Comparison of ENCODE assay signal across 9 cellular contexts in genomic region chr17:2982854-2983636, GRCh38.
A peak's percentile ranks its signal among the peaks of the same experiment; 100 is the strongest.
DNase-seq lines count a peak whose midpoint lies in the region; ATAC-seq, FAIRE-seq and TF ChIP-seq lines count a peak whose summit lies in the region.
"Had no signal": no experiment of that assay in that cellular context is flagged by ENCODE, and none has a peak within 500 bp of the region (broad histone marks: within the 10 kb centered on the region; RNA-seq: fewer than 3 reads in every experiment).

No MANE protein-coding gene starts in this region.

- TF ChIP-seq POLR2A in gastroesophageal sphincter (IDR thresholded peaks at IDR 0.05) (no peak), GM12891 (IDR thresholded peaks at IDR 0.05; ENCODE audit: low read depth, low read length) (no peak)

- H3K4me3 ChIP-seq in gastroesophageal sphincter = no peak overlapping the region

- H3K27ac ChIP-seq in RWPE1 (peak overlapping the region; percentile 28; the same call in 1 of the 2 replicates), gastroesophageal sphincter (peak overlapping the region in 3 of 4 donors; percentile 50 to 68 (median 66))

- CTCF ChIA-PET in RWPE1 (lab: Yijun Ruan, JAX) (interaction anchor here (0.6 to 2.4 kb wide), 5 partner anchors 32 to 162 kb away, joined by 3 to 12 read pairs (median 4); no protein-coding TSS in a partner anchor), HEK293T (lab: Yijun Ruan, JAX) (no interaction called here)

- POLR2A ChIA-PET in RWPE1 (lab: Yijun Ruan, JAX; ENCODE audit: low non-redundant PET) (no interaction called here), HEK293T (lab: Yijun Ruan, JAX) (no interaction called here)

- WGBS in gastroesophageal sphincter (ENCODE audit: low coverage in 1 of 2), 2 donors = 39 to 67% methylated on average over 13 to 24 of the region's 27 CpGs

- TF ChIP-seq CTCF in RWPE1 (conservative IDR thresholded peaks at IDR 0.05; ENCODE audit: low read depth) (no peak), gastroesophageal sphincter (IDR thresholded peaks at IDR 0.05) (peak in 3 of 4 experiments; percentile 31 to 51 (median 32))

- H3K36me3 ChIP-seq in gastroesophageal sphincter = peaks cover 0 to 59% of the 10 kb centered on the region in 2 donors

- H3K9me3 ChIP-seq in gastroesophageal sphincter = no peaks in the 10 kb centered on the region

- peaks cover 0 to 21% (median 4%) of the 10 kb centered on the region in 3 donors for H3K4me1 ChIP-seq in gastroesophageal sphincter

- TF ChIP-seq EP300 in gastroesophageal sphincter (IDR thresholded peaks at IDR 0.05) = no peak

- ATAC-seq in gastroesophageal sphincter = peak; percentile 98

- DNase-seq in DMS79 (lab: John Stamatoyannopoulos, UW) (peak; percentile 65), RWPE1 (ENCODE audit: low spot score) (peak; percentile 55), pons (ENCODE audit: low spot score) (peak; percentile 74), DMS53 treated with DMSO at 0.1 percent for 48 hours (lab: John Stamatoyannopoulos, UW; ENCODE audit: unreplicated experiment) (no peak), NCI-H748 (lab: John Stamatoyannopoulos, UW; ENCODE audit: unreplicated experiment) (no peak), GM12891 (ENCODE audit: insufficient read length, low spot score) (no peak), HEK293T (ENCODE audit: extremely low spot score) (no peak)
- DNase-seq: activated CD8-positive, alpha-beta memory T cell treated with anti-CD3 and anti-CD28 coated beads, Interleukin-2, amount 50 U/mL, for 4 hours had no signal

- FAIRE-seq in GM12891 (lab: Jason Lieb, UNC) = no peak

- no peaks in the 10 kb centered on the region for H3K27me3 ChIP-seq in gastroesophageal sphincter

TF ChIP-seq in GM12891, 5 proteins besides CTCF, POLR2A, EP300 and RAD21:
- no peak for TF ChIP-seq TAF1 (IDR thresholded peaks at IDR 0.05; ENCODE audit: low read depth, low read length)
- no peak for TF ChIP-seq PAX5 (IDR thresholded peaks at IDR 0.05; ENCODE audit: insufficient read depth, low read length, severe bottlenecking)
- no peak for TF ChIP-seq POLR2AphosphoS5 (IDR thresholded peaks at IDR 0.05; ENCODE audit: low read depth, low read length)
- no peak for TF ChIP-seq SPI1 (IDR thresholded peaks at IDR 0.05; ENCODE audit: low read depth, low read length)
- TF ChIP-seq POU2F2 (IDR thresholded peaks at IDR 0.05; ENCODE audit: low read depth, low read length) = no peak

TF ChIP-seq in HEK293T, 16 proteins besides CTCF, POLR2A, EP300 and RAD21:
- TF ChIP-seq ELF4 (IDR thresholded peaks at IDR 0.05) = no peak
- no peak for TF ChIP-seq ZNF384 (IDR thresholded peaks at IDR 0.05)
- TF ChIP-seq TARDBP (IDR thresholded peaks at IDR 0.05) = no peak
- TF ChIP-seq FOXA1 (IDR thresholded peaks at IDR 0.05) = no peak
- TF ChIP-seq SUZ12 (IDR thresholded peaks at IDR 0.05) = no peak
- no peak for TF ChIP-seq LEF1 (IDR thresholded peaks at IDR 0.05; ENCODE audit: borderline replicate concordance)
- no peak for TF ChIP-seq SP1 (IDR thresholded peaks at IDR 0.05)
- TF ChIP-seq FOXK2 (IDR thresholded peaks at IDR 0.05) = no peak
- TF ChIP-seq NFRKB (IDR thresholded peaks at IDR 0.05) = no peak
- no peak for TF ChIP-seq ARNT (IDR thresholded peaks at IDR 0.05)
- no peak for TF ChIP-seq CTBP1 (IDR thresholded peaks at IDR 0.05; ENCODE audit: borderline replicate concordance)
- no peak for TF ChIP-seq FOXM1 (IDR thresholded peaks at IDR 0.05; ENCODE audit: borderline replicate concordance)

Comparison
In these comparisons a context has a peak if more than half of its experiments do, and no peak if none do; other contexts are left out.
1. DNase-seq: peak in DMS79 (single experiment), RWPE1 (single experiment) and pons (single experiment); none in DMS53 treated with DMSO at 0.1 percent for 48 hours (single experiment), NCI-H748 (single experiment), GM12891 (single experiment) and HEK293T (single experiment).